15 cellular contexts compared by ENCODE assay signal in genomic region chr17:81912441-81913309, GRCh38. TPM values are rescaled to one million over a fixed set of nuclear protein-coding genes. Genes with fewer than 3 reads are reported as not detected.
A peak's percentile ranks its signal among the peaks of the same experiment; 100 is the strongest.
DNase-seq lines count a peak whose midpoint lies in the region; ATAC-seq and TF ChIP-seq lines count a peak whose summit lies in the region.
"Had no signal": no experiment of that assay in that cellular context is flagged by ENCODE, and none has a peak within 500 bp of the region (broad histone marks: within the 10 kb centered on the region; RNA-seq: fewer than 3 reads in every experiment).

No MANE protein-coding gene starts in this region.

- peaks cover 41% of the 10 kb centered on the region for H3K4me1 Mint-ChIP-seq in activated CD4-positive, alpha-beta memory T cell treated with anti-CD3 and anti-CD28 coated beads, Interleukin-2, amount 10 ng/mL, durations not matched to agents 7 days and 5 days
- H3K4me1 Mint-ChIP-seq in activated CD4-positive, alpha-beta memory T cell treated with anti-CD3 and anti-CD28 coated beads for 36 hours (ENCODE audit: low read depth): peaks cover 19% of the 10 kb centered on the region
- H3K4me1 Mint-ChIP-seq in stimulated activated effector memory CD8-positive, alpha-beta T cell treated with anti-CD3 and anti-CD28 coated beads, Interleukin-12 subunit alpha, Interleukin-12 subunit beta, amount 100 ng/mL, for 72 hours: peaks cover 17% of the 10 kb centered on the region
- peaks cover 26% of the 10 kb centered on the region for H3K4me1 Mint-ChIP-seq in chondrocyte (ENCODE audit: low read depth)

- intact Hi-C loops in activated CD4-positive, alpha-beta memory T cell treated with anti-CD3 and anti-CD28 coated beads for 36 hours (cut with micrococcal nuclease): loop anchor here (5.0 kb wide), 2 partner anchors 40 to 50 kb away; partner anchors contain the start of genes ARHGDIA and NOTUM

- H3K27ac ChIP-seq in RWPE1 (peak overlapping the region; percentile 98), right atrium auricular region (no peak overlapping the region)

- peaks cover 0 to 28% of the 10 kb centered on the region in 2 donors for H3K4me1 ChIP-seq in right atrium auricular region

- H3K4me3 ChIP-seq in right atrium auricular region: no peak overlapping the region
- H3K4me3 ChIP-seq: thyroid gland had no signal

- H3K27ac Mint-ChIP-seq in activated CD4-positive, alpha-beta memory T cell treated with anti-CD3 and anti-CD28 coated beads, Interleukin-2, amount 10 ng/mL, durations not matched to agents 7 days and 5 days: no peak overlapping the region
- no peak overlapping the region for H3K27ac Mint-ChIP-seq in activated CD4-positive, alpha-beta memory T cell treated with anti-CD3 and anti-CD28 coated beads for 36 hours
- no peak overlapping the region for H3K27ac Mint-ChIP-seq in stimulated activated effector memory CD8-positive, alpha-beta T cell treated with anti-CD3 and anti-CD28 coated beads, Interleukin-12 subunit alpha, Interleukin-12 subunit beta, amount 100 ng/mL, for 72 hours
- H3K27ac Mint-ChIP-seq in chondrocyte (ENCODE audit: unreplicated experiment): no peak overlapping the region

- peaks cover 54% of the 10 kb centered on the region for H3K36me3 Mint-ChIP-seq in activated CD4-positive, alpha-beta memory T cell treated with anti-CD3 and anti-CD28 coated beads, Interleukin-2, amount 10 ng/mL, durations not matched to agents 7 days and 5 days (ENCODE audit: low read depth)
- peaks cover 29% of the 10 kb centered on the region for H3K36me3 Mint-ChIP-seq in activated CD4-positive, alpha-beta memory T cell treated with anti-CD3 and anti-CD28 coated beads for 36 hours
- H3K36me3 Mint-ChIP-seq in stimulated activated effector memory CD8-positive, alpha-beta T cell treated with anti-CD3 and anti-CD28 coated beads, Interleukin-12 subunit alpha, Interleukin-12 subunit beta, amount 100 ng/mL, for 72 hours: peaks cover 62% of the 10 kb centered on the region
- H3K36me3 Mint-ChIP-seq in chondrocyte (ENCODE audit: low read depth): peaks cover 11% of the 10 kb centered on the region

- H3K36me3 ChIP-seq in right atrium auricular region: peaks cover 27% of the 10 kb centered on the region

- no peaks in the 10 kb centered on the region for H3K9me3 Mint-ChIP-seq in activated CD4-positive, alpha-beta memory T cell treated with anti-CD3 and anti-CD28 coated beads, Interleukin-2, amount 10 ng/mL, durations not matched to agents 7 days and 5 days
- H3K9me3 Mint-ChIP-seq in activated CD4-positive, alpha-beta memory T cell treated with anti-CD3 and anti-CD28 coated beads for 36 hours: no peaks in the 10 kb centered on the region
- H3K9me3 Mint-ChIP-seq in stimulated activated effector memory CD8-positive, alpha-beta T cell treated with anti-CD3 and anti-CD28 coated beads, Interleukin-12 subunit alpha, Interleukin-12 subunit beta, amount 100 ng/mL, for 72 hours: no peaks in the 10 kb centered on the region
- no peaks in the 10 kb centered on the region for H3K9me3 Mint-ChIP-seq in chondrocyte (ENCODE audit: low read depth)

- H3K9me3 ChIP-seq in right atrium auricular region: no peaks in the 10 kb centered on the region
- H3K9me3 ChIP-seq: ascending aorta, gastroesophageal sphincter, thyroid gland had no signal

- POLR2A ChIA-PET in activated CD4-positive, alpha-beta memory T cell treated with anti-CD3 and anti-CD28 coated beads, Interleukin-2, amount 10 ng/mL, durations not matched to agents 7 days and 5 days (lab: Charles Lee): interaction anchor here (1.0 to 1.9 kb wide), 4 partner anchors 9 to 52 kb away, joined by 3 to 5 read pairs (median 3); partner anchors contain the start of gene P4HB
- POLR2A ChIA-PET in activated CD4-positive, alpha-beta memory T cell treated with anti-CD3 and anti-CD28 coated beads for 36 hours (lab: Charles Lee): no interaction called here
- POLR2A ChIA-PET in RWPE1 (lab: Yijun Ruan, JAX; ENCODE audit: low non-redundant PET): interaction anchor here (0.5 kb wide), 1 partner anchor 43 kb away, joined by 4 read pairs; no protein-coding TSS in a partner anchor

- no peak for DNase-seq in activated CD4-positive, alpha-beta memory T cell treated with anti-CD3 and anti-CD28 coated beads, Interleukin-2, amount 10 ng/mL, durations not matched to agents 7 days and 5 days
- DNase-seq in activated CD4-positive, alpha-beta memory T cell treated with anti-CD3 and anti-CD28 coated beads for 36 hours: no peak
- peak; percentile 75 for DNase-seq in RWPE1 (ENCODE audit: low spot score)
- DNase-seq in stimulated activated effector memory CD8-positive, alpha-beta T cell treated with anti-CD3 and anti-CD28 coated beads, Interleukin-12 subunit alpha, Interleukin-12 subunit beta, amount 100 ng/mL, for 72 hours (ENCODE audit: low spot score in 2 of 2): no peak
- no peak for DNase-seq in CD1c-positive myeloid dendritic cell (ENCODE audit: extremely low spot score)
- DNase-seq in right atrium auricular region (ENCODE audit: low spot score): no peak
- DNase-seq in chondrocyte (ENCODE audit: low spot score): no peak
- DNase-seq: ACHN, DMS53, NCI-H2081 treated with DMSO at 0.1 percent for 48 hours, SIG-M5, thyroid gland had no signal

- CTCF ChIA-PET in activated CD4-positive, alpha-beta memory T cell treated with anti-CD3 and anti-CD28 coated beads, Interleukin-2, amount 10 ng/mL, durations not matched to agents 7 days and 5 days (lab: Charles Lee): no interaction called here
- CTCF ChIA-PET in activated CD4-positive, alpha-beta memory T cell treated with anti-CD3 and anti-CD28 coated beads for 36 hours (lab: Charles Lee): interaction anchor here (0.6 to 0.7 kb wide), 2 partner anchors 21 to 107 kb away, joined by 3 to 4 read pairs; partner anchors contain the start of gene ANAPC11
- CTCF ChIA-PET in RWPE1 (lab: Yijun Ruan, JAX): interaction anchor here (0.6 to 1.3 kb wide), 8 partner anchors 11 to 254 kb away, joined by 3 to 6 read pairs (median 3); no protein-coding TSS in a partner anchor

- TF ChIP-seq CTCF in RWPE1 (conservative IDR thresholded peaks at IDR 0.05; ENCODE audit: low read depth): peak; percentile 23; the same call in 1 of the 2 replicates
- no peak for TF ChIP-seq CTCF in right atrium auricular region (IDR thresholded peaks at IDR 0.05)
- no peak for TF ChIP-seq CTCF in chondrocyte (IDR thresholded peaks at IDR 0.05)

- no peaks in the 10 kb centered on the region for H3K27me3 Mint-ChIP-seq in activated CD4-positive, alpha-beta memory T cell treated with anti-CD3 and anti-CD28 coated beads, Interleukin-2, amount 10 ng/mL, durations not matched to agents 7 days and 5 days
- no peaks in the 10 kb centered on the region for H3K27me3 Mint-ChIP-seq in activated CD4-positive, alpha-beta memory T cell treated with anti-CD3 and anti-CD28 coated beads for 36 hours
- H3K27me3 Mint-ChIP-seq in chondrocyte (ENCODE audit: low read depth): no peaks in the 10 kb centered on the region

- ATAC-seq in esophagus mucosa: peak; percentile 62
- ATAC-seq in stimulated activated effector memory CD8-positive, alpha-beta T cell treated with anti-CD3 and anti-CD28 coated beads, Interleukin-12 subunit alpha, Interleukin-12 subunit beta, amount 100 ng/mL, for 72 hours: no peak
- ATAC-seq: gastroesophageal sphincter had no signal

- peak overlapping the region; percentile 39 for H3K4me3 Mint-ChIP-seq in activated CD4-positive, alpha-beta memory T cell treated with anti-CD3 and anti-CD28 coated beads, Interleukin-2, amount 10 ng/mL, durations not matched to agents 7 days and 5 days
- no peak overlapping the region for H3K4me3 Mint-ChIP-seq in activated CD4-positive, alpha-beta memory T cell treated with anti-CD3 and anti-CD28 coated beads for 36 hours
- peak overlapping the region; percentile 69 for H3K4me3 Mint-ChIP-seq in stimulated activated effector memory CD8-positive, alpha-beta T cell treated with anti-CD3 and anti-CD28 coated beads, Interleukin-12 subunit alpha, Interleukin-12 subunit beta, amount 100 ng/mL, for 72 hours
- H3K4me3 Mint-ChIP-seq in chondrocyte (ENCODE audit: unreplicated experiment): no peak overlapping the region

- H3K27me3 ChIP-seq in right atrium auricular region: no peaks in the 10 kb centered on the region
- H3K27me3 ChIP-seq: ascending aorta, gastroesophageal sphincter, thyroid gland had no signal

RNA-seq across cellular contexts. Expression of gene PCYT2, which starts 1.5 kb away (rescaled TPM):
- total RNA-seq in activated CD4-positive, alpha-beta memory T cell treated with anti-CD3 and anti-CD28 coated beads, Interleukin-2, amount 10 ng/mL, durations not matched to agents 7 days and 5 days: 10 to 100 TPM; 41.6 to 44.4 TPM
- total RNA-seq in activated CD4-positive, alpha-beta memory T cell treated with anti-CD3 and anti-CD28 coated beads for 36 hours: 10 to 100 TPM; 28.8 to 29.7 TPM
- total RNA-seq in esophagus mucosa (36.7 TPM), right atrium auricular region (10 to 100 TPM; 23.3 to 26.1 TPM), chondrocyte (28.5 to 32.5 TPM (median 28.8 TPM) in 3 replicates)

RNA-seq across cellular contexts. Expression of gene SIRT7, which starts 5.3 kb away (rescaled TPM):
- 10 to 100 TPM; 55.8 to 58.4 TPM for total RNA-seq in activated CD4-positive, alpha-beta memory T cell treated with anti-CD3 and anti-CD28 coated beads, Interleukin-2, amount 10 ng/mL, durations not matched to agents 7 days and 5 days
- total RNA-seq in activated CD4-positive, alpha-beta memory T cell treated with anti-CD3 and anti-CD28 coated beads for 36 hours: 10 to 100 TPM; 32.0 to 33.1 TPM
- total RNA-seq in esophagus mucosa: 46.2 TPM
- 1 to 10 TPM; 2.8 to 4.9 TPM for total RNA-seq in right atrium auricular region
- 14.5 to 16.0 TPM (median 15.8 TPM) in 3 replicates for total RNA-seq in chondrocyte

RNA-seq across cellular contexts. Expression of gene NPB, which starts 10.6 kb away (rescaled TPM):
- total RNA-seq in activated CD4-positive, alpha-beta memory T cell treated with anti-CD3 and anti-CD28 coated beads, Interleukin-2, amount 10 ng/mL, durations not matched to agents 7 days and 5 days: under 1 TPM in 1 of 2 experiments, not detected in 1; 0.38 TPM
- total RNA-seq in activated CD4-positive, alpha-beta memory T cell treated with anti-CD3 and anti-CD28 coated beads for 36 hours: not detected
- total RNA-seq in esophagus mucosa: 0.24 TPM
- total RNA-seq in right atrium auricular region: 1 to 10 TPM in 1 of 2 donors, not detected in 1; 1.7 TPM
- 0.48 to 1.3 TPM (median 1.3 TPM) in 3 replicates for total RNA-seq in chondrocyte

RNA-seq across cellular contexts. Expression of gene MAFG, which starts 14.9 kb away (rescaled TPM):
- 10 to 100 TPM; 35.2 to 36.5 TPM for total RNA-seq in activated CD4-positive, alpha-beta memory T cell treated with anti-CD3 and anti-CD28 coated beads, Interleukin-2, amount 10 ng/mL, durations not matched to agents 7 days and 5 days
- total RNA-seq in activated CD4-positive, alpha-beta memory T cell treated with anti-CD3 and anti-CD28 coated beads for 36 hours: 10 to 100 TPM; 23.4 to 24.1 TPM
- total RNA-seq in esophagus mucosa (12.3 TPM), right atrium auricular region (10 to 100 TPM; 21.8 to 26.5 TPM), chondrocyte (28.3 to 38.1 TPM (median 37.8 TPM) in 3 replicates)

RNA-seq across cellular contexts. Expression of gene ANAPC11, which starts 21.2 kb away (rescaled TPM):
- 10 to 100 TPM; 95.9 to 98.4 TPM for total RNA-seq in activated CD4-positive, alpha-beta memory T cell treated with anti-CD3 and anti-CD28 coated beads, Interleukin-2, amount 10 ng/mL, durations not matched to agents 7 days and 5 days
- 100 to 1,000 TPM; 172 to 173 TPM for total RNA-seq in activated CD4-positive, alpha-beta memory T cell treated with anti-CD3 and anti-CD28 coated beads for 36 hours
- total RNA-seq in esophagus mucosa (113 TPM), right atrium auricular region (100 to 1,000 TPM; 126 to 229 TPM), chondrocyte (120 to 132 TPM (median 122 TPM) in 3 replicates)

Comparison
In these comparisons a context has a peak if more than half of its experiments do, and no peak if none do; other contexts are left out.
1. H3K4me3 Mint-ChIP-seq: peak in activated CD4-positive, alpha-beta memory T cell treated with anti-CD3 and anti-CD28 coated beads, Interleukin-2, amount 10 ng/mL, durations not matched to agents 7 days and 5 days (single experiment) and stimulated activated effector memory CD8-positive, alpha-beta T cell treated with anti-CD3 and anti-CD28 coated beads, Interleukin-12 subunit alpha, Interleukin-12 subunit beta, amount 100 ng/mL, for 72 hours (single experiment); none in activated CD4-positive, alpha-beta memory T cell treated with anti-CD3 and anti-CD28 coated beads for 36 hours (single experiment) and chondrocyte (single experiment).